ENCODE assay signal across 22 cellular contexts in the genomic region with DNA sequence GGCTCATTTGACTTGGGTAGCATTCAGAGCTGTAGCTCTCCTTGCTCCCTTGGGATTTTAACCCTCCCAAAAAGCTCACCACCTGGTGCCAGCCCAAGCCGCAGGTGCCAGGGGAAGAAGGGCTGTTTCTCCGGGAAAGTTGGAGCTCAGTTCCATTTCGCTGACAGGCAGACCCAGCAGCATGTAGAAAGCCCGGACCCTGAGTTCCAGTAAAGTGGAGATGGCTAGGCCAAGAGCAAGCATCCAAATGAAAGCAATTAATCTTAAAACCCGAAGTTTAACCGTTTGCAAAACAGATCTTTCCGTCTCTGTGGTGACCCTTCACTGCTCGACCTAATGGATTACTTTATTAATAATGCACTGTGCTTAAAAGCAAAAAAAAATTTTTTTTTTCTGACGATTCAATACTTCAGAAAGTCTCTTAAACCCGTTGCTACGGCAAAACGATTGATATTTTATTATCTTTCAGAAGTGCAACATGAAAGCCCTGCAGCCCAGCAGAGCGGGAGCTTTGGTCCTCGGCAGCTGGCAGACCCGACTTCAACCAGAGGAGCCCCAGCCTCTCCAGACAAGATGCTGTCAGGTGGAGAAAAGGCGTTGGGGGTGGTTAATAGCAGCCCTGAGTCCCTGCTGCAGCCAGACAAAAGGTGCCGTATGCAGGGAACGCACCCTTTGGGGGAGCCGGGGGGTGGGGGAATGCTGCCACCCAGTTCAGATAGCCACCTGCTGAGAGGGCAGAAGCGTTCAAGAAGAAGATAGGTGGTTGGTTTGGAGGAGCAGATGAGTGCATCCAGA. TPM values are rescaled to one million over a fixed set of nuclear protein-coding genes. Genes with fewer than 3 reads are reported as not detected.
A peak's percentile ranks its signal among the peaks of the same experiment; 100 is the strongest.
DNase-seq lines count a peak whose midpoint lies in the region; ATAC-seq and TF ChIP-seq lines count a peak whose summit lies in the region.
"Had no signal": no experiment of that assay in that cellular context is flagged by ENCODE, and none has a peak within 500 bp of the region (broad histone marks: within the 10 kb centered on the region; RNA-seq: fewer than 3 reads in every experiment).

No MANE protein-coding gene starts in this region.

- no peak for TF ChIP-seq POLR2A in suprapubic skin (IDR thresholded peaks at IDR 0.05)

- no peak overlapping the region for H3K27ac Mint-ChIP-seq in activated CD4-positive, alpha-beta memory T cell treated with anti-CD3 and anti-CD28 coated beads for 36 hours
- no peak overlapping the region for H3K27ac Mint-ChIP-seq in activated CD4-positive, alpha-beta memory T cell treated with anti-CD3 and anti-CD28 coated beads, Interleukin-2, amount 10 ng/mL, durations not matched to agents 7 days and 5 days
- H3K27ac Mint-ChIP-seq: activated naive CD4-positive, alpha-beta T cell treated with anti-CD3 and anti-CD28 coated beads, Interleukin-2, amount 10 ng/mL, durations not matched to agents 7 days and 5 days; HFFc6; progenitor cell of endocrine pancreas; WTC11 had no signal

- peaks cover 51% of the 10 kb centered on the region for H3K4me1 ChIP-seq in suprapubic skin
- H3K4me1 ChIP-seq: testis had no signal

- ATAC-seq in left lobe of liver (no peak), GM18502 (IDR thresholded peaks at IDR 0.05; ENCODE audit: poor library complexity, unreplicated experiment) (no peak), GM21528 (IDR thresholded peaks at IDR 0.05; ENCODE audit: low FRiP score, unreplicated experiment) (no peak)
- ATAC-seq: WTC11 had no signal

- CTCF ChIA-PET in activated CD4-positive, alpha-beta memory T cell treated with anti-CD3 and anti-CD28 coated beads for 36 hours (lab: Charles Lee), result no interaction called here
- CTCF ChIA-PET in activated CD4-positive, alpha-beta memory T cell treated with anti-CD3 and anti-CD28 coated beads, Interleukin-2, amount 10 ng/mL, durations not matched to agents 7 days and 5 days (lab: Charles Lee), result no interaction called here

- POLR2A ChIA-PET in activated CD4-positive, alpha-beta memory T cell treated with anti-CD3 and anti-CD28 coated beads for 36 hours (lab: Charles Lee), result no interaction called here
- POLR2A ChIA-PET in activated CD4-positive, alpha-beta memory T cell treated with anti-CD3 and anti-CD28 coated beads, Interleukin-2, amount 10 ng/mL, durations not matched to agents 7 days and 5 days (lab: Charles Lee), result no interaction called here

- TF ChIP-seq EP300 in suprapubic skin (IDR thresholded peaks at IDR 0.05), result no peak

- no peak overlapping the region for H3K27ac ChIP-seq in suprapubic skin
- H3K27ac ChIP-seq: cardiac muscle cell, testis had no signal

- H3K9me3 ChIP-seq in suprapubic skin, result no peaks in the 10 kb centered on the region
- H3K9me3 ChIP-seq: testis had no signal

- intact Hi-C loops in activated CD4-positive, alpha-beta memory T cell treated with anti-CD3 and anti-CD28 coated beads for 36 hours (cut with micrococcal nuclease), result no loop called here

- H3K4me3 Mint-ChIP-seq in activated CD4-positive, alpha-beta memory T cell treated with anti-CD3 and anti-CD28 coated beads for 36 hours, result no peak overlapping the region
- H3K4me3 Mint-ChIP-seq in activated CD4-positive, alpha-beta memory T cell treated with anti-CD3 and anti-CD28 coated beads, Interleukin-2, amount 10 ng/mL, durations not matched to agents 7 days and 5 days, result no peak overlapping the region
- H3K4me3 Mint-ChIP-seq: activated naive CD4-positive, alpha-beta T cell treated with anti-CD3 and anti-CD28 coated beads, Interleukin-2, amount 10 ng/mL, durations not matched to agents 7 days and 5 days; HFFc6; WTC11 had no signal

- no peaks in the 10 kb centered on the region for H3K9me3 Mint-ChIP-seq in activated CD4-positive, alpha-beta memory T cell treated with anti-CD3 and anti-CD28 coated beads for 36 hours
- H3K9me3 Mint-ChIP-seq in activated CD4-positive, alpha-beta memory T cell treated with anti-CD3 and anti-CD28 coated beads, Interleukin-2, amount 10 ng/mL, durations not matched to agents 7 days and 5 days, result no peaks in the 10 kb centered on the region
- H3K9me3 Mint-ChIP-seq: activated naive CD4-positive, alpha-beta T cell treated with anti-CD3 and anti-CD28 coated beads, Interleukin-2, amount 10 ng/mL, durations not matched to agents 7 days and 5 days; HFFc6; WTC11 had no signal

- peak; percentile 6 for DNase-seq in activated CD4-positive, alpha-beta memory T cell treated with anti-CD3 and anti-CD28 coated beads for 36 hours
- no peak for DNase-seq in activated CD4-positive, alpha-beta memory T cell treated with anti-CD3 and anti-CD28 coated beads, Interleukin-2, amount 10 ng/mL, durations not matched to agents 7 days and 5 days
- DNase-seq in NCI-H2171 treated with DMSO at 0.1 percent for 48 hours (lab: John Stamatoyannopoulos, UW) (peak; percentile 64), left lobe of liver (ENCODE audit: low spot score) (peak; percentile 33), suprapubic skin (ENCODE audit: low spot score in 2 of 2) (peak; percentile 25 to 57)
- no peak for DNase-seq in activated naive CD4-positive, alpha-beta T cell (lab: John Stamatoyannopoulos, UW)
- DNase-seq: activated CD4-positive, alpha-beta T cell treated with anti-CD3 and anti-CD28 coated beads, Interleukin-2, amount 50 U/mL, for 48 hours; activated naive CD4-positive, alpha-beta T cell treated with anti-CD3 and anti-CD28 coated beads, Interleukin-2, amount 10 ng/mL, durations not matched to agents 7 days and 5 days; COR-L47; DND-41; HFFc6; Kasumi-1; NCI-H1092; NCI-H2029 treated with DMSO at 0.1 percent for 48 hours; T-helper 9 cell; testis had no signal

- 91% methylated on average over 20 of the region's 20 CpGs for WGBS in suprapubic skin

- H3K36me3 Mint-ChIP-seq in activated CD4-positive, alpha-beta memory T cell treated with anti-CD3 and anti-CD28 coated beads for 36 hours, result no peaks in the 10 kb centered on the region
- no peaks in the 10 kb centered on the region for H3K36me3 Mint-ChIP-seq in activated CD4-positive, alpha-beta memory T cell treated with anti-CD3 and anti-CD28 coated beads, Interleukin-2, amount 10 ng/mL, durations not matched to agents 7 days and 5 days (ENCODE audit: low read depth)
- H3K36me3 Mint-ChIP-seq: activated naive CD4-positive, alpha-beta T cell treated with anti-CD3 and anti-CD28 coated beads, Interleukin-2, amount 10 ng/mL, durations not matched to agents 7 days and 5 days; WTC11 had no signal

- no peak overlapping the region for H3K4me3 ChIP-seq in suprapubic skin
- H3K4me3 ChIP-seq: cardiac muscle cell, testis had no signal

- no peaks in the 10 kb centered on the region for H3K36me3 ChIP-seq in suprapubic skin
- H3K36me3 ChIP-seq: cardiac muscle cell had no signal

- H3K27me3 ChIP-seq in suprapubic skin, result peaks cover 30% of the 10 kb centered on the region
- H3K27me3 ChIP-seq: testis had no signal

- peaks cover 51% of the 10 kb centered on the region for H3K27me3 Mint-ChIP-seq in activated CD4-positive, alpha-beta memory T cell treated with anti-CD3 and anti-CD28 coated beads for 36 hours
- peaks cover 48% of the 10 kb centered on the region for H3K27me3 Mint-ChIP-seq in activated CD4-positive, alpha-beta memory T cell treated with anti-CD3 and anti-CD28 coated beads, Interleukin-2, amount 10 ng/mL, durations not matched to agents 7 days and 5 days

- no peak for TF ChIP-seq CTCF in suprapubic skin (IDR thresholded peaks at IDR 0.05)

- H3K4me1 Mint-ChIP-seq in activated CD4-positive, alpha-beta memory T cell treated with anti-CD3 and anti-CD28 coated beads for 36 hours (ENCODE audit: low read depth), result peaks cover 11% of the 10 kb centered on the region
- peaks cover 10% of the 10 kb centered on the region for H3K4me1 Mint-ChIP-seq in activated CD4-positive, alpha-beta memory T cell treated with anti-CD3 and anti-CD28 coated beads, Interleukin-2, amount 10 ng/mL, durations not matched to agents 7 days and 5 days

RNA-seq across cellular contexts. Expression of a gene that starts 3.3 kb away (rescaled TPM):
- not detected for total RNA-seq in activated CD4-positive, alpha-beta memory T cell treated with anti-CD3 and anti-CD28 coated beads for 36 hours
- not detected for total RNA-seq in activated CD4-positive, alpha-beta memory T cell treated with anti-CD3 and anti-CD28 coated beads, Interleukin-2, amount 10 ng/mL, durations not matched to agents 7 days and 5 days
- total RNA-seq in left lobe of liver (not detected), suprapubic skin (10 to 100 TPM in 2 of 4 donors, 1 to 10 TPM in 2; 6.2 to 29.4 (median 8.2) TPM)
- total RNA-seq: dermis microvascular lymphatic vessel endothelial cell, HFFc6 had no signal

Comparison
In these comparisons a context has a peak if more than half of its experiments do, and no peak if none do; other contexts are left out.
1. DNase-seq: peak in activated CD4-positive, alpha-beta memory T cell treated with anti-CD3 and anti-CD28 coated beads for 36 hours (single experiment), NCI-H2171 treated with DMSO at 0.1 percent for 48 hours (single experiment), left lobe of liver (single experiment) and suprapubic skin (2 of 2); none in activated CD4-positive, alpha-beta memory T cell treated with anti-CD3 and anti-CD28 coated beads, Interleukin-2, amount 10 ng/mL, durations not matched to agents 7 days and 5 days (single experiment) and activated naive CD4-positive, alpha-beta T cell (0 of 4).